In genomic region chr17:40070895-40071719, GRCh38 we compare ENCODE assay signal across 8 cellular contexts. TPM values are rescaled to one million over a fixed set of nuclear protein-coding genes. Genes with fewer than 3 reads are reported as not detected.
DNase-seq lines count a peak whose midpoint lies in the region; ATAC-seq, FAIRE-seq and TF ChIP-seq lines count a peak whose summit lies in the region.

No MANE protein-coding gene starts in this region.

- ATAC-seq in activated naive CD8-positive, alpha-beta T cell treated with anti-CD3 and anti-CD28 coated beads, Interleukin-2, amount 50 U/mL, for 24 hours: no peak
- ATAC-seq in HepG2 (peak; percentile 1; the same call in 1 of the 3 replicates), HG02885 (IDR thresholded peaks at IDR 0.05; ENCODE audit: poor library complexity, unreplicated experiment) (no peak)
- no peak for ATAC-seq in stimulated activated naive CD8-positive, alpha-beta T cell treated with anti-CD3 and anti-CD28 coated beads, Interleukin-15, amount 100 ng/mL, for 72 hours

- CTCF ChIA-PET in HepG2 (lab: Yijun Ruan, JAX; ENCODE audit: low intra/inter-chr PET ratio, low total read pairs): no interaction called here

- H3K79me2 ChIP-seq in KMS-11 (ENCODE audit: insufficient read depth, low read depth) (peaks cover 7% of the 10 kb centered on the region; the same call in 1 of the 2 replicates), HepG2 (ENCODE audit: insufficient read depth, low read length) (peaks cover 2% of the 10 kb centered on the region)

- H3K9me3 ChIP-seq in HepG2 (ENCODE audit: low read length): no peaks in the 10 kb centered on the region

- no peaks in the 10 kb centered on the region for H3K27me3 Mint-ChIP-seq in activated naive CD8-positive, alpha-beta T cell treated with anti-CD3 and anti-CD28 coated beads, Interleukin-2, amount 50 U/mL, for 24 hours
- H3K27me3 Mint-ChIP-seq in stimulated activated naive CD8-positive, alpha-beta T cell treated with anti-CD3 and anti-CD28 coated beads, Interleukin-15, amount 100 ng/mL, for 72 hours: no peaks in the 10 kb centered on the region

- H3K27ac Mint-ChIP-seq in activated naive CD8-positive, alpha-beta T cell treated with anti-CD3 and anti-CD28 coated beads, Interleukin-2, amount 50 U/mL, for 24 hours: peak overlapping the region; percentile 95
- H3K27ac Mint-ChIP-seq in stimulated activated naive CD8-positive, alpha-beta T cell treated with anti-CD3 and anti-CD28 coated beads, Interleukin-15, amount 100 ng/mL, for 72 hours: peak overlapping the region in 1 of 2 donors; percentile 63

- H3K36me3 Mint-ChIP-seq in activated naive CD8-positive, alpha-beta T cell treated with anti-CD3 and anti-CD28 coated beads, Interleukin-2, amount 50 U/mL, for 24 hours (ENCODE audit: low read depth): no peaks in the 10 kb centered on the region

- intact Hi-C loops in HepG2 (cut with micrococcal nuclease; ENCODE audit: unreplicated experiment): loop anchor here (1.0 kb wide), 1 partner anchor 8 kb away; no protein-coding TSS in a partner anchor

- DNase-seq in activated naive CD8-positive, alpha-beta T cell treated with anti-CD3 and anti-CD28 coated beads, Interleukin-2, amount 50 U/mL, for 24 hours: no peak
- DNase-seq in HepG2 (ENCODE audit: low spot score) (no peak), frontal cortex (ENCODE audit: low spot score in 2 of 2) (no peak), NCI-H1436 treated with DMSO at 0.1 percent for 48 hours (lab: John Stamatoyannopoulos, UW) (no peak), GM20000 (ENCODE audit: low spot score) (no peak)
- DNase-seq in stimulated activated naive CD8-positive, alpha-beta T cell treated with anti-CD3 and anti-CD28 coated beads, Interleukin-15, amount 100 ng/mL, for 72 hours: no peak

- H3K4me2 ChIP-seq in KMS-11 (peak overlapping the region; percentile 99), HepG2 (ENCODE audit: low read depth, low read length) (peak overlapping the region; percentile 80)

- no peak for TF ChIP-seq RAD21 in HepG2 (CRISPR knock-in tag; IDR thresholded peaks at IDR 0.05)

- peak overlapping the region; percentile 62; the same call in 1 of the 2 replicates for H2AFZ ChIP-seq in KMS-11 (ENCODE audit: low read depth)
- no peak overlapping the region for H2AFZ ChIP-seq in HepG2 (ENCODE audit: low read length)

- H3K4me3 ChIP-seq in KMS-11 (IDR thresholded peaks at IDR 0.05; ENCODE audit: insufficient read depth, low read depth, low read length): no peak overlapping the region
- H3K4me3 ChIP-seq in HepG2 (replicated peaks in 1 of 3; ENCODE audit: insufficient read depth in 1 of 3, low read depth in 2 of 3, low read length in 3 of 3): peak overlapping the region; percentile 10 to 56 (median 42); a peak in 5 of 6 replicates

- H3K27me3 ChIP-seq in KMS-11 (ENCODE audit: insufficient read depth, low read depth) (no peaks in the 10 kb centered on the region), HepG2 (ENCODE audit: control insufficient read depth in 1 of 2, insufficient read depth in 2 of 2, low read length in 2 of 2) (no peaks in the 10 kb centered on the region)

- peaks cover 72% of the 10 kb centered on the region for H3K4me1 Mint-ChIP-seq in activated naive CD8-positive, alpha-beta T cell treated with anti-CD3 and anti-CD28 coated beads, Interleukin-2, amount 50 U/mL, for 24 hours
- H3K4me1 Mint-ChIP-seq in stimulated activated naive CD8-positive, alpha-beta T cell treated with anti-CD3 and anti-CD28 coated beads, Interleukin-15, amount 100 ng/mL, for 72 hours: peaks cover 96% of the 10 kb centered on the region

- no peak for TF ChIP-seq CTCF in KMS-11 (conservative IDR thresholded peaks at IDR 0.05; ENCODE audit: low read depth, low read length)
- TF ChIP-seq CTCF in HepG2 (CRISPR knock-in tag; IDR thresholded peaks at IDR 0.05): no peak
- TF ChIP-seq CTCF in GM20000 (IDR thresholded peaks at IDR 0.05; ENCODE audit: extremely low read depth, missing control alignments): no peak

- no peak for TF ChIP-seq POLR2A in HepG2 (IDR thresholded peaks at IDR 0.05; ENCODE audit: insufficient read depth in 1 of 2, low read depth in 2 of 2, low read length in 2 of 2)

- H3K4me1 ChIP-seq in KMS-11 (ENCODE audit: low read depth, poor library complexity, severe bottlenecking) (peaks cover 70% of the 10 kb centered on the region), HepG2 (ENCODE audit: insufficient read depth, low read length) (peaks cover 90% of the 10 kb centered on the region)

- POLR2A ChIA-PET in HepG2 (lab: Yijun Ruan, JAX): interaction anchor here (1.0 to 4.2 kb wide), 5 partner anchors 8 to 52 kb away, joined by 3 to 47 read pairs (median 29); partner anchors contain the start of genes MED24, NR1D1 and THRA

- no peak for FAIRE-seq in HepG2 (lab: Jason Lieb, UNC)
- no peak for FAIRE-seq in frontal cortex (lab: Jason Lieb, UNC)

- TF ChIP-seq EP300 in HepG2 (IDR thresholded peaks at IDR 0.05; ENCODE audit: low read depth in 2 of 2, low read length in 2 of 2) (peak in 1 of 2 experiments; percentile 55; a peak in 1 of 4 replicates), HepG2 (CRISPR knock-in tag; IDR thresholded peaks at IDR 0.05; ENCODE audit: borderline replicate concordance) (no peak)

- H3K36me3 ChIP-seq in KMS-11 (ENCODE audit: insufficient read depth) (no peaks in the 10 kb centered on the region), HepG2 (replicated peaks in 1 of 2; ENCODE audit: control insufficient read depth in 1 of 2, insufficient read depth in 2 of 2, low read length in 2 of 2) (0 out of 5 replicates have a peak, but pooled peaks cover 1 to 4% of the 10 kb centered on the region in 2 experiments)

- in situ Hi-C loops in HepG2 (cut with HindIII; ENCODE audit: extremely low pct_ligation_motif_present, low pct_unique_long_range_greater_than_20kb): no loop called here

- BruUV-seq in HepG2 (replicated peaks; lab: Mats Ljungman, UMichigan): no TSS peak

- peak overlapping the region; percentile 79; the same call in 1 of the 2 replicates for H3K27ac ChIP-seq in KMS-11
- H3K27ac ChIP-seq in HepG2 (ENCODE audit: extremely low read length, insufficient read depth, low read length): no peak overlapping the region

- 14% methylated on average over 14 of the region's 17 CpGs for WGBS in HepG2 (ENCODE audit: low lambda C conversion rate)

- H3K9me3 Mint-ChIP-seq in activated naive CD8-positive, alpha-beta T cell treated with anti-CD3 and anti-CD28 coated beads, Interleukin-2, amount 50 U/mL, for 24 hours: no peaks in the 10 kb centered on the region
- no peaks in the 10 kb centered on the region for H3K9me3 Mint-ChIP-seq in stimulated activated naive CD8-positive, alpha-beta T cell treated with anti-CD3 and anti-CD28 coated beads, Interleukin-15, amount 100 ng/mL, for 72 hours

- peak overlapping the region; percentile 26 for H3K4me3 Mint-ChIP-seq in activated naive CD8-positive, alpha-beta T cell treated with anti-CD3 and anti-CD28 coated beads, Interleukin-2, amount 50 U/mL, for 24 hours
- peak overlapping the region; percentile 49 to 75 for H3K4me3 Mint-ChIP-seq in stimulated activated naive CD8-positive, alpha-beta T cell treated with anti-CD3 and anti-CD28 coated beads, Interleukin-15, amount 100 ng/mL, for 72 hours

- H3K9ac ChIP-seq in KMS-11 (peak overlapping the region; percentile 62; the same call in 1 of the 2 replicates), HepG2 (ENCODE audit: insufficient read depth, low read depth, low read length) (peak overlapping the region; percentile 50)

- no peaks in the 10 kb centered on the region for H4K20me1 ChIP-seq in KMS-11 (ENCODE audit: insufficient read depth)
- H4K20me1 ChIP-seq in HepG2 (ENCODE audit: insufficient read depth, low read length): no peaks in the 10 kb centered on the region

RNA-seq across cellular contexts. Expression of gene THRA, which starts 8.3 kb away (rescaled TPM):
- total RNA-seq in HepG2 (2016; rRNA removed; fragmentation: Illumina TruSeq; extraction: Trizol): 9.9 and 10.4 TPM in 2 replicates
- total RNA-seq in HepG2 (2016; cell fraction: cytosol; rRNA removed; fragmentation: Illumina TruSeq; extraction: Trizol; ENCODE audit: low read depth): 4.9 and 5.0 TPM in 2 replicates
- total RNA-seq in HepG2 (2016; cell fraction: insoluble cytoplasmic fraction; rRNA removed; fragmentation: Illumina TruSeq; extraction: Trizol): 8.1 and 10.9 TPM in 2 replicates
- 12.8 TPM in 2 replicates for total RNA-seq in HepG2 (2016; cell fraction: membrane; rRNA removed; fragmentation: Illumina TruSeq; extraction: Trizol)
- 5.9 and 6.8 TPM in 2 replicates for total RNA-seq in HepG2 (2016; cell fraction: nucleus; rRNA removed; fragmentation: Illumina TruSeq; extraction: Trizol)
- 8.0 and 8.6 TPM in 2 replicates for polyA plus RNA-seq in HepG2 (2011; rRNA removed)
- polyA plus RNA-seq in HepG2 (2011; cell fraction: cytosol; rRNA removed): 7.7 and 8.0 TPM in 2 replicates
- polyA plus RNA-seq in HepG2 (2011; cell fraction: nucleus; rRNA removed): 12.1 and 13.6 TPM in 2 replicates
- 11.6 and 15.5 TPM in 2 replicates for polyA plus RNA-seq in HepG2 (2012)
- 4.3 TPM in 2 replicates for polyA plus RNA-seq in HepG2 (2016; cell fraction: cytosol; fragmentation: Illumina TruSeq; extraction: Trizol; ENCODE audit: low read depth)
- 8.0 and 12.4 TPM in 2 replicates for polyA plus RNA-seq in HepG2 (2016; cell fraction: insoluble cytoplasmic fraction; fragmentation: Illumina TruSeq; extraction: Trizol; ENCODE audit: low read depth)
- polyA plus RNA-seq in HepG2 (2016; cell fraction: membrane; fragmentation: Illumina TruSeq; extraction: Trizol; ENCODE audit: low read depth): 9.9 and 10.7 TPM in 2 replicates
- polyA plus RNA-seq in HepG2 (2016; cell fraction: nucleus; fragmentation: Illumina TruSeq; extraction: Trizol; ENCODE audit: insufficient read depth, low read depth): 11.5 and 12.3 TPM in 2 replicates
- polyA minus RNA-seq in HepG2 (2011; rRNA and poly(A)+ RNA removed; ENCODE audit: low replicate concordance): 14.3 and 17.9 TPM in 2 replicates
- polyA minus RNA-seq in HepG2 (2011; cell fraction: cytosol; rRNA and poly(A)+ RNA removed): 5.3 and 7.4 TPM in 2 replicates
- 7.2 and 7.5 TPM in 2 replicates for polyA minus RNA-seq in HepG2 (2011; cell fraction: nucleus; rRNA and poly(A)+ RNA removed)
- 90.5 TPM for total RNA-seq in frontal cortex

RNA-seq across cellular contexts. Expression of gene MED24, which starts 16.9 kb away (rescaled TPM):
- 51.1 and 66.5 TPM in 2 replicates for total RNA-seq in HepG2 (2016; rRNA removed; fragmentation: Illumina TruSeq; extraction: Trizol)
- 14.5 and 17.6 TPM in 2 replicates for total RNA-seq in HepG2 (2016; cell fraction: cytosol; rRNA removed; fragmentation: Illumina TruSeq; extraction: Trizol; ENCODE audit: low read depth)
- 50.7 and 65.1 TPM in 2 replicates for total RNA-seq in HepG2 (2016; cell fraction: insoluble cytoplasmic fraction; rRNA removed; fragmentation: Illumina TruSeq; extraction: Trizol)
- 26.0 and 27.2 TPM in 2 replicates for total RNA-seq in HepG2 (2016; cell fraction: membrane; rRNA removed; fragmentation: Illumina TruSeq; extraction: Trizol)
- total RNA-seq in HepG2 (2016; cell fraction: nucleus; rRNA removed; fragmentation: Illumina TruSeq; extraction: Trizol): 65.1 and 70.6 TPM in 2 replicates
- 67.7 and 78.0 TPM in 2 replicates for polyA plus RNA-seq in HepG2 (2011; rRNA removed)
- 28.7 and 32.2 TPM in 2 replicates for polyA plus RNA-seq in HepG2 (2011; cell fraction: cytosol; rRNA removed)
- 613 and 896 TPM in 2 replicates for polyA plus RNA-seq in HepG2 (2011; cell fraction: nucleus; rRNA removed)
- 70.6 and 74.6 TPM in 2 replicates for polyA plus RNA-seq in HepG2 (2012)
- polyA plus RNA-seq in HepG2 (2016; cell fraction: cytosol; fragmentation: Illumina TruSeq; extraction: Trizol; ENCODE audit: low read depth): 9.7 and 12.0 TPM in 2 replicates
- 46.8 and 59.5 TPM in 2 replicates for polyA plus RNA-seq in HepG2 (2016; cell fraction: insoluble cytoplasmic fraction; fragmentation: Illumina TruSeq; extraction: Trizol; ENCODE audit: low read depth)
- polyA plus RNA-seq in HepG2 (2016; cell fraction: membrane; fragmentation: Illumina TruSeq; extraction: Trizol; ENCODE audit: low read depth): 20.4 and 23.8 TPM in 2 replicates
- 182 and 188 TPM in 2 replicates for polyA plus RNA-seq in HepG2 (2016; cell fraction: nucleus; fragmentation: Illumina TruSeq; extraction: Trizol; ENCODE audit: insufficient read depth, low read depth)
- 133 and 240 TPM in 2 replicates for polyA minus RNA-seq in HepG2 (2011; rRNA and poly(A)+ RNA removed; ENCODE audit: low replicate concordance)
- 49.1 and 58.4 TPM in 2 replicates for polyA minus RNA-seq in HepG2 (2011; cell fraction: cytosol; rRNA and poly(A)+ RNA removed)
- 159 and 161 TPM in 2 replicates for polyA minus RNA-seq in HepG2 (2011; cell fraction: nucleus; rRNA and poly(A)+ RNA removed)
- 42.8 TPM for total RNA-seq in frontal cortex

RNA-seq across cellular contexts. Expression of gene NR1D1, which starts 29.3 kb away (rescaled TPM):
- total RNA-seq in HepG2 (2016; rRNA removed; fragmentation: Illumina TruSeq; extraction: Trizol): 1.4 and 2.1 TPM in 2 replicates
- 0.88 and 1.1 TPM in 2 replicates for total RNA-seq in HepG2 (2016; cell fraction: cytosol; rRNA removed; fragmentation: Illumina TruSeq; extraction: Trizol; ENCODE audit: low read depth)
- total RNA-seq in HepG2 (2016; cell fraction: insoluble cytoplasmic fraction; rRNA removed; fragmentation: Illumina TruSeq; extraction: Trizol): 1.2 and 1.8 TPM in 2 replicates
- 2.2 and 2.4 TPM in 2 replicates for total RNA-seq in HepG2 (2016; cell fraction: membrane; rRNA removed; fragmentation: Illumina TruSeq; extraction: Trizol)
- 3.4 and 4.3 TPM in 2 replicates for total RNA-seq in HepG2 (2016; cell fraction: nucleus; rRNA removed; fragmentation: Illumina TruSeq; extraction: Trizol)
- polyA plus RNA-seq in HepG2 (2011; rRNA removed): 2.7 and 3.6 TPM in 2 replicates
- 1.5 and 1.6 TPM in 2 replicates for polyA plus RNA-seq in HepG2 (2011; cell fraction: cytosol; rRNA removed)
- 20.3 and 22.7 TPM in 2 replicates for polyA plus RNA-seq in HepG2 (2011; cell fraction: nucleus; rRNA removed)
- 11.1 and 19.6 TPM in 2 replicates for polyA plus RNA-seq in HepG2 (2012)
- polyA plus RNA-seq in HepG2 (2016; cell fraction: cytosol; fragmentation: Illumina TruSeq; extraction: Trizol; ENCODE audit: low read depth): 0.95 and 1.1 TPM in 2 replicates
- 3.8 and 5.8 TPM in 2 replicates for polyA plus RNA-seq in HepG2 (2016; cell fraction: insoluble cytoplasmic fraction; fragmentation: Illumina TruSeq; extraction: Trizol; ENCODE audit: low read depth)
- polyA plus RNA-seq in HepG2 (2016; cell fraction: membrane; fragmentation: Illumina TruSeq; extraction: Trizol; ENCODE audit: low read depth): 2.5 and 3.4 TPM in 2 replicates
- polyA plus RNA-seq in HepG2 (2016; cell fraction: nucleus; fragmentation: Illumina TruSeq; extraction: Trizol; ENCODE audit: insufficient read depth, low read depth): 9.5 and 10.0 TPM in 2 replicates
- polyA minus RNA-seq in HepG2 (2011; rRNA and poly(A)+ RNA removed; ENCODE audit: low replicate concordance): 3.3 and 6.7 TPM in 2 replicates
- 4.5 and 6.5 TPM in 2 replicates for polyA minus RNA-seq in HepG2 (2011; cell fraction: cytosol; rRNA and poly(A)+ RNA removed)
- polyA minus RNA-seq in HepG2 (2011; cell fraction: nucleus; rRNA and poly(A)+ RNA removed): 7.6 and 8.1 TPM in 2 replicates
- total RNA-seq in frontal cortex: under 0.01 TPM

RNA-seq across cellular contexts. Expression of gene MSL1, which starts 50.7 kb away (rescaled TPM):
- total RNA-seq in HepG2 (2016; rRNA removed; fragmentation: Illumina TruSeq; extraction: Trizol) (76.1 and 88.5 TPM in 2 replicates), frontal cortex (81.5 TPM)
- 23.3 and 23.6 TPM in 2 replicates for total RNA-seq in HepG2 (2016; cell fraction: cytosol; rRNA removed; fragmentation: Illumina TruSeq; extraction: Trizol; ENCODE audit: low read depth)
- total RNA-seq in HepG2 (2016; cell fraction: insoluble cytoplasmic fraction; rRNA removed; fragmentation: Illumina TruSeq; extraction: Trizol): 62.6 and 89.2 TPM in 2 replicates
- total RNA-seq in HepG2 (2016; cell fraction: membrane; rRNA removed; fragmentation: Illumina TruSeq; extraction: Trizol): 50.5 and 57.1 TPM in 2 replicates
- total RNA-seq in HepG2 (2016; cell fraction: nucleus; rRNA removed; fragmentation: Illumina TruSeq; extraction: Trizol): 82.0 and 93.0 TPM in 2 replicates
- 54.6 and 63.8 TPM in 2 replicates for polyA plus RNA-seq in HepG2 (2011; rRNA removed)
- 19.7 and 28.8 TPM in 2 replicates for polyA plus RNA-seq in HepG2 (2011; cell fraction: cytosol; rRNA removed)
- polyA plus RNA-seq in HepG2 (2011; cell fraction: nucleus; rRNA removed): 90.9 and 114 TPM in 2 replicates
- 89.3 and 98.8 TPM in 2 replicates for polyA plus RNA-seq in HepG2 (2012)
- polyA plus RNA-seq in HepG2 (2016; cell fraction: cytosol; fragmentation: Illumina TruSeq; extraction: Trizol; ENCODE audit: low read depth): 10.1 and 10.5 TPM in 2 replicates
- 77.5 and 94.3 TPM in 2 replicates for polyA plus RNA-seq in HepG2 (2016; cell fraction: insoluble cytoplasmic fraction; fragmentation: Illumina TruSeq; extraction: Trizol; ENCODE audit: low read depth)
- polyA plus RNA-seq in HepG2 (2016; cell fraction: membrane; fragmentation: Illumina TruSeq; extraction: Trizol; ENCODE audit: low read depth): 34.7 and 36.6 TPM in 2 replicates
- polyA plus RNA-seq in HepG2 (2016; cell fraction: nucleus; fragmentation: Illumina TruSeq; extraction: Trizol; ENCODE audit: insufficient read depth, low read depth): 173 TPM in 2 replicates
- polyA minus RNA-seq in HepG2 (2011; rRNA and poly(A)+ RNA removed; ENCODE audit: low replicate concordance): 21.1 and 21.8 TPM in 2 replicates
- 50.3 and 50.4 TPM in 2 replicates for polyA minus RNA-seq in HepG2 (2011; cell fraction: cytosol; rRNA and poly(A)+ RNA removed)
- polyA minus RNA-seq in HepG2 (2011; cell fraction: nucleus; rRNA and poly(A)+ RNA removed): 107 and 131 TPM in 2 replicates

RNA-seq across cellular contexts. Expression of gene CSF3, which starts 55.9 kb away (rescaled TPM):
- not detected in 2 replicates for total RNA-seq in HepG2 (2016; rRNA removed; fragmentation: Illumina TruSeq; extraction: Trizol)
- total RNA-seq in HepG2 (2016; cell fraction: cytosol; rRNA removed; fragmentation: Illumina TruSeq; extraction: Trizol; ENCODE audit: low read depth): not detected in 2 replicates
- not detected in 2 replicates for total RNA-seq in HepG2 (2016; cell fraction: insoluble cytoplasmic fraction; rRNA removed; fragmentation: Illumina TruSeq; extraction: Trizol)
- total RNA-seq in HepG2 (2016; cell fraction: membrane; rRNA removed; fragmentation: Illumina TruSeq; extraction: Trizol): not detected in 2 replicates
- total RNA-seq in HepG2 (2016; cell fraction: nucleus; rRNA removed; fragmentation: Illumina TruSeq; extraction: Trizol): not detected in 2 replicates
- 0.07 and 0.09 TPM in 2 replicates for polyA plus RNA-seq in HepG2 (2011; rRNA removed)
- polyA plus RNA-seq in HepG2 (2011; cell fraction: cytosol; rRNA removed): 0.03 and 0.12 TPM in 2 replicates
- polyA plus RNA-seq in HepG2 (2011; cell fraction: nucleus; rRNA removed): 0.23 and 0.47 TPM in 2 replicates
- polyA plus RNA-seq in HepG2 (2012): not detected in 2 replicates
- not detected in 2 replicates for polyA plus RNA-seq in HepG2 (2016; cell fraction: cytosol; fragmentation: Illumina TruSeq; extraction: Trizol; ENCODE audit: low read depth)
- polyA plus RNA-seq in HepG2 (2016; cell fraction: insoluble cytoplasmic fraction; fragmentation: Illumina TruSeq; extraction: Trizol; ENCODE audit: low read depth): not detected in 2 replicates
- not detected in 2 replicates for polyA plus RNA-seq in HepG2 (2016; cell fraction: membrane; fragmentation: Illumina TruSeq; extraction: Trizol; ENCODE audit: low read depth)
- 0.39 TPM in 1 of 2 replicates, not detected in the other for polyA plus RNA-seq in HepG2 (2016; cell fraction: nucleus; fragmentation: Illumina TruSeq; extraction: Trizol; ENCODE audit: insufficient read depth, low read depth)
- polyA minus RNA-seq in HepG2 (2011; rRNA and poly(A)+ RNA removed; ENCODE audit: low replicate concordance): 0.40 TPM in 1 of 2 replicates, not detected in the other
- polyA minus RNA-seq in HepG2 (2011; cell fraction: cytosol; rRNA and poly(A)+ RNA removed): not detected in 2 replicates
- not detected in 2 replicates for polyA minus RNA-seq in HepG2 (2011; cell fraction: nucleus; rRNA and poly(A)+ RNA removed)
- total RNA-seq in frontal cortex: not detected
